Comparison of ENCODE assay signal across 1 cellular context in the genomic region with DNA sequence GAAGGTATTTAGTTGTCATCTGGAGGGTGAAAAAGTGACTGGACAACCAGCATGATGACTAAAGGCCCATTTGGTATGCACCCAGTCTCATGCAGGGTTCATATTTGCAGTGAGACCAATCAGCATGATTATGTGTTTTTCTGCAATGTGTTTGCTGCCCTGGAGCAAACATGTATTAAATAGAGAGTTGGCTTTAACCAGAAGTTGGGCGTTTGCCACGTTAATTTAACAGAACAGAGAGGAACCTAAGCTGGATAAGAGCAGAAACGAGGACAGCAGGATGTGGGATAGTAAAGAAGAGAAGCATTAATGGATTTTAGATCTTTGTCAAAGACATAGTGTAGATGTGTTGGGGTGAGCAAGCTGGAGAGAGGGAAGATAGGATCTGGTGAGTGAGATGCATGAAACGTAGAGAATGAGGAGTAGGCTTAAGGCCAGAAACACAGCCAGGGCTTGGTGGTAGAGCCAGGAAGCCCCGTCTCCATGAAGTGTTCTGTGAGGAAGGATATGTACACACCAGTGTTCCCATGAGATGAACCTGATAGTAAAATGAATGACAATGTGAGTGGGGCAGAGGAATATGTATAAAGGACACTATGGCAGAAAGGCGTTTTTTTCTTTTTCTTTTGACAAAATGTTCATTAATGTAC.
TF ChIP-seq lines count a peak whose summit lies in the region.

No MANE protein-coding gene starts in this region.

TF ChIP-seq in SK-N-SH, 30 proteins besides CTCF, POLR2A, EP300 and RAD21 (continued from another document):
- TF ChIP-seq, protein P1, sequence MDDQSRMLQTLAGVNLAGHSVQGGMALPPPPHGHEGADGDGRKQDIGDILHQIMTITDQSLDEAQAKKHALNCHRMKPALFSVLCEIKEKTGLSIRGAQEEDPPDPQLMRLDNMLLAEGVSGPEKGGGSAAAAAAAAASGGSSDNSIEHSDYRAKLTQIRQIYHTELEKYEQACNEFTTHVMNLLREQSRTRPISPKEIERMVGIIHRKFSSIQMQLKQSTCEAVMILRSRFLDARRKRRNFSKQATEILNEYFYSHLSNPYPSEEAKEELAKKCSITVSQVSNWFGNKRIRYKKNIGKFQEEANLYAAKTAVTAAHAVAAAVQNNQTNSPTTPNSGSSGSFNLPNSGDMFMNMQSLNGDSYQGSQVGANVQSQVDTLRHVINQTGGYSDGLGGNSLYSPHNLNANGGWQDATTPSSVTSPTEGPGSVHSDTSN (IDR thresholded peaks at IDR 0.05), result no peak
- TF ChIP-seq SMC3 (IDR thresholded peaks at IDR 0.05; ENCODE audit: low read depth, low read length) (no peak), NRF1 (IDR thresholded peaks at IDR 0.05; ENCODE audit: low read depth, low read length) (no peak), NFIC (IDR thresholded peaks at IDR 0.05; ENCODE audit: borderline replicate concordance) (peak; percentile 5; the same call in 1 of the 2 replicates), EZH2phosphoT487 (IDR thresholded peaks at IDR 0.05; ENCODE audit: borderline replicate concordance, low read depth) (no peak), YY1 (IDR thresholded peaks at IDR 0.05; ENCODE audit: low read depth) (no peak), POLR2AphosphoS5 (IDR thresholded peaks at IDR 0.05; ENCODE audit: low read depth, low read length) (no peak; the same call in 1 of the 2 replicates), TEAD4 (IDR thresholded peaks at IDR 0.05; ENCODE audit: borderline replicate concordance, insufficient read depth) (0 out of 2 replicates have a peak, but pooled peaks have one; percentile 36), JUND (IDR thresholded peaks at IDR 0.05) (peak; percentile 39; the same call in 1 of the 2 replicates), FOSL2 (IDR thresholded peaks at IDR 0.05; ENCODE audit: borderline replicate concordance, low read depth) (no peak), RCOR1 (IDR thresholded peaks at IDR 0.05; ENCODE audit: low read length) (no peak), ELF1 (IDR thresholded peaks at IDR 0.05) (no peak), FOXM1 (IDR thresholded peaks at IDR 0.05; ENCODE audit: low read depth) (no peak), TAF1 (IDR thresholded peaks at IDR 0.05; ENCODE audit: borderline replicate concordance, low read depth, low read length) (no peak), MXI1 (IDR thresholded peaks at IDR 0.05; ENCODE audit: low read depth, low read length) (no peak), GATA2 (CRISPR knock-in tag; IDR thresholded peaks at IDR 0.05) (peak; percentile 62), RXRA (IDR thresholded peaks at IDR 0.05; ENCODE audit: borderline replicate concordance, low read depth) (no peak), TCF12 (IDR thresholded peaks at IDR 0.05) (peak; percentile 44; the same call in 1 of the 2 replicates), SIN3A (IDR thresholded peaks at IDR 0.05; ENCODE audit: borderline replicate concordance, low read depth, low read length) (no peak), GABPA (IDR thresholded peaks at IDR 0.05; ENCODE audit: low read depth) (no peak), CHD2 (IDR thresholded peaks at IDR 0.05; ENCODE audit: low read length, partially characterized antibody) (no peak)
- TF ChIP-seq, protein P2, sequence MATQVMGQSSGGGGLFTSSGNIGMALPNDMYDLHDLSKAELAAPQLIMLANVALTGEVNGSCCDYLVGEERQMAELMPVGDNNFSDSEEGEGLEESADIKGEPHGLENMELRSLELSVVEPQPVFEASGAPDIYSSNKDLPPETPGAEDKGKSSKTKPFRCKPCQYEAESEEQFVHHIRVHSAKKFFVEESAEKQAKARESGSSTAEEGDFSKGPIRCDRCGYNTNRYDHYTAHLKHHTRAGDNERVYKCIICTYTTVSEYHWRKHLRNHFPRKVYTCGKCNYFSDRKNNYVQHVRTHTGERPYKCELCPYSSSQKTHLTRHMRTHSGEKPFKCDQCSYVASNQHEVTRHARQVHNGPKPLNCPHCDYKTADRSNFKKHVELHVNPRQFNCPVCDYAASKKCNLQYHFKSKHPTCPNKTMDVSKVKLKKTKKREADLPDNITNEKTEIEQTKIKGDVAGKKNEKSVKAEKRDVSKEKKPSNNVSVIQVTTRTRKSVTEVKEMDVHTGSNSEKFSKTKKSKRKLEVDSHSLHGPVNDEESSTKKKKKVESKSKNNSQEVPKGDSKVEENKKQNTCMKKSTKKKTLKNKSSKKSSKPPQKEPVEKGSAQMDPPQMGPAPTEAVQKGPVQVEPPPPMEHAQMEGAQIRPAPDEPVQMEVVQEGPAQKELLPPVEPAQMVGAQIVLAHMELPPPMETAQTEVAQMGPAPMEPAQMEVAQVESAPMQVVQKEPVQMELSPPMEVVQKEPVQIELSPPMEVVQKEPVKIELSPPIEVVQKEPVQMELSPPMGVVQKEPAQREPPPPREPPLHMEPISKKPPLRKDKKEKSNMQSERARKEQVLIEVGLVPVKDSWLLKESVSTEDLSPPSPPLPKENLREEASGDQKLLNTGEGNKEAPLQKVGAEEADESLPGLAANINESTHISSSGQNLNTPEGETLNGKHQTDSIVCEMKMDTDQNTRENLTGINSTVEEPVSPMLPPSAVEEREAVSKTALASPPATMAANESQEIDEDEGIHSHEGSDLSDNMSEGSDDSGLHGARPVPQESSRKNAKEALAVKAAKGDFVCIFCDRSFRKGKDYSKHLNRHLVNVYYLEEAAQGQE (IDR thresholded peaks at IDR 0.05; ENCODE audit: low read depth, low read length), result no peak
- TF ChIP-seq, protein P3, sequence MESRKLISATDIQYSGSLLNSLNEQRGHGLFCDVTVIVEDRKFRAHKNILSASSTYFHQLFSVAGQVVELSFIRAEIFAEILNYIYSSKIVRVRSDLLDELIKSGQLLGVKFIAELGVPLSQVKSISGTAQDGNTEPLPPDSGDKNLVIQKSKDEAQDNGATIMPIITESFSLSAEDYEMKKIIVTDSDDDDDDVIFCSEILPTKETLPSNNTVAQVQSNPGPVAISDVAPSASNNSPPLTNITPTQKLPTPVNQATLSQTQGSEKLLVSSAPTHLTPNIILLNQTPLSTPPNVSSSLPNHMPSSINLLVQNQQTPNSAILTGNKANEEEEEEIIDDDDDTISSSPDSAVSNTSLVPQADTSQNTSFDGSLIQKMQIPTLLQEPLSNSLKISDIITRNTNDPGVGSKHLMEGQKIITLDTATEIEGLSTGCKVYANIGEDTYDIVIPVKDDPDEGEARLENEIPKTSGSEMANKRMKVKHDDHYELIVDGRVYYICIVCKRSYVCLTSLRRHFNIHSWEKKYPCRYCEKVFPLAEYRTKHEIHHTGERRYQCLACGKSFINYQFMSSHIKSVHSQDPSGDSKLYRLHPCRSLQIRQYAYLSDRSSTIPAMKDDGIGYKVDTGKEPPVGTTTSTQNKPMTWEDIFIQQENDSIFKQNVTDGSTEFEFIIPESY (IDR thresholded peaks at IDR 0.05; ENCODE audit: borderline replicate concordance, low read depth), result no peak
- TF ChIP-seq, protein P4, sequence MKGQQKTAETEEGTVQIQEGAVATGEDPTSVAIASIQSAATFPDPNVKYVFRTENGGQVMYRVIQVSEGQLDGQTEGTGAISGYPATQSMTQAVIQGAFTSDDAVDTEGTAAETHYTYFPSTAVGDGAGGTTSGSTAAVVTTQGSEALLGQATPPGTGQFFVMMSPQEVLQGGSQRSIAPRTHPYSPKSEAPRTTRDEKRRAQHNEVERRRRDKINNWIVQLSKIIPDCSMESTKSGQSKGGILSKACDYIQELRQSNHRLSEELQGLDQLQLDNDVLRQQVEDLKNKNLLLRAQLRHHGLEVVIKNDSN (IDR thresholded peaks at IDR 0.05; ENCODE audit: borderline replicate concordance, low read depth), result no peak
- TF ChIP-seq, protein P5, sequence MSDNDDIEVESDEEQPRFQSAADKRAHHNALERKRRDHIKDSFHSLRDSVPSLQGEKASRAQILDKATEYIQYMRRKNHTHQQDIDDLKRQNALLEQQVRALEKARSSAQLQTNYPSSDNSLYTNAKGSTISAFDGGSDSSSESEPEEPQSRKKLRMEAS (IDR thresholded peaks at IDR 0.05; ENCODE audit: low read depth), result no peak
- TF ChIP-seq, protein P6, sequence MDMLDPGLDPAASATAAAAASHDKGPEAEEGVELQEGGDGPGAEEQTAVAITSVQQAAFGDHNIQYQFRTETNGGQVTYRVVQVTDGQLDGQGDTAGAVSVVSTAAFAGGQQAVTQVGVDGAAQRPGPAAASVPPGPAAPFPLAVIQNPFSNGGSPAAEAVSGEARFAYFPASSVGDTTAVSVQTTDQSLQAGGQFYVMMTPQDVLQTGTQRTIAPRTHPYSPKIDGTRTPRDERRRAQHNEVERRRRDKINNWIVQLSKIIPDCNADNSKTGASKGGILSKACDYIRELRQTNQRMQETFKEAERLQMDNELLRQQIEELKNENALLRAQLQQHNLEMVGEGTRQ (IDR thresholded peaks at IDR 0.05; ENCODE audit: borderline replicate concordance, low read depth, low read length), result no peak
